ENCODE assay signal across 21 cellular contexts in genomic region chr14:104031384-104031783, GRCh38.
"Had no signal": no experiment of that assay in that cellular context is flagged by ENCODE, and none has a peak within 500 bp of the region (broad histone marks: within the 10 kb centered on the region; RNA-seq: fewer than 3 reads in every experiment).

No MANE protein-coding gene starts in this region.

- H3K4me1 ChIP-seq: psoas muscle, right lobe of liver, transverse colon, vagina had no signal

- H3K4me3 ChIP-seq: cardiac muscle cell, dorsolateral prefrontal cortex, mucosa of descending colon, psoas muscle, right lobe of liver, transverse colon, vagina had no signal

- H3K36me3 ChIP-seq: cardiac muscle cell, right lobe of liver, transverse colon, vagina had no signal

- H3K9me3 ChIP-seq: mucosa of descending colon, psoas muscle, right lobe of liver, transverse colon, vagina had no signal

- DNase-seq: activated CD4-positive, alpha-beta memory T cell treated with anti-CD3 and anti-CD28 coated beads for 36 hours; activated CD4-positive, alpha-beta T cell treated with anti-CD3 and anti-CD28 coated beads for 36 hours; activated CD8-positive, alpha-beta memory T cell treated with anti-CD3 and anti-CD28 coated beads, Interleukin-2, amount 10 ng/mL, durations not matched to agents 7 days and 5 days; activated naive CD4-positive, alpha-beta T cell treated with Interleukin-2 at 50 U/mL for 16 hours; activated naive CD8-positive, alpha-beta T cell treated with anti-CD3 and anti-CD28 coated beads, Interleukin-2, amount 10 ng/mL, durations not matched to agents 7 days and 5 days; dorsolateral prefrontal cortex; endodermal cell; foreskin melanocyte; kidney; mucosa of descending colon; naive B cell; psoas muscle; right lobe of liver; small intestine; stimulated activated CD4-positive, alpha-beta T cell treated with anti-CD3 and anti-CD28 coated beads, Interleukin-15, amount 100 ng/mL, for 24 hours; stimulated activated CD4-positive, alpha-beta T cell treated with anti-CD3 and anti-CD28 coated beads, Interleukin-2, amount 100 ng/mL, for 48 hours; T-helper 2 cell; transverse colon had no signal

- H3K27ac ChIP-seq: cardiac muscle cell, dorsolateral prefrontal cortex, epithelial cell of prostate, psoas muscle, right lobe of liver, transverse colon, vagina had no signal

- H3K27me3 ChIP-seq: right lobe of liver, vagina had no signal
